17 cellular contexts compared by ENCODE assay signal in genomic region chr7:30468041-30468440, GRCh38. TPM values are rescaled to one million over a fixed set of nuclear protein-coding genes. Genes with fewer than 3 reads are reported as not detected.
A peak's percentile ranks its signal among the peaks of the same experiment; 100 is the strongest.
DNase-seq lines count a peak whose midpoint lies in the region; ATAC-seq and TF ChIP-seq lines count a peak whose summit lies in the region.
"Had no signal": no experiment of that assay in that cellular context is flagged by ENCODE, and none has a peak within 500 bp of the region (broad histone marks: within the 10 kb centered on the region; RNA-seq: fewer than 3 reads in every experiment).

No MANE protein-coding gene starts in this region.

- no peaks in the 10 kb centered on the region for H3K36me3 ChIP-seq in GM23248 (ENCODE audit: low read depth)
- peaks cover 0 to 8% (median 0%) of the 10 kb centered on the region in 6 donors for H3K36me3 ChIP-seq in spleen
- H3K36me3 ChIP-seq: cardiac muscle cell had no signal

- peaks cover 77% of the 10 kb centered on the region for H3K79me2 ChIP-seq in GM23248 (ENCODE audit: insufficient read depth)

- no peaks in the 10 kb centered on the region for H3K36me3 Mint-ChIP-seq in endothelial cell (ENCODE audit: low read depth, unreplicated experiment)

- peaks cover 64% of the 10 kb centered on the region for H3F3A ChIP-seq in GM23248 (ENCODE audit: insufficient read depth)

- H3K4me1 Mint-ChIP-seq in endothelial cell (ENCODE audit: unreplicated experiment), result peaks cover 41% of the 10 kb centered on the region

- no peak overlapping the region for H3K4me3 ChIP-seq in GM23248
- no peak overlapping the region for H3K4me3 ChIP-seq in fibroblast of the aortic adventitia (ENCODE audit: low read depth, low read length)
- H3K4me3 ChIP-seq in spleen, result no peak overlapping the region
- H3K4me3 ChIP-seq: cardiac muscle cell had no signal

- peak overlapping the region; percentile 75; the same call in 1 of the 2 replicates for H3K9ac ChIP-seq in GM23248

- no peaks in the 10 kb centered on the region for H3K27me3 ChIP-seq in GM23248 (replicated peaks; ENCODE audit: insufficient read depth)
- H3K27me3 ChIP-seq in spleen (replicated peaks in 1 of 7), result no peaks in the 10 kb centered on the region
- H3K27me3 ChIP-seq: cardiac muscle cell had no signal

- no peak overlapping the region for H3K27ac Mint-ChIP-seq in endothelial cell (ENCODE audit: unreplicated experiment)
- H3K27ac Mint-ChIP-seq: activated T-helper 2 cell treated with anti-CD3 and anti-CD28 coated beads, Interferon-gamma antibody, Interleukin-2, Interleukin-4, amounts not matched to agents 10 μg/mL and 5 μg/mL and 100 μg/mL, durations not matched to agents 14 hours and 24 hours and 36 hours had no signal

- peaks cover 1% of the 10 kb centered on the region for H3K27me3 Mint-ChIP-seq in endothelial cell (ENCODE audit: unreplicated experiment)

- H3K4me1 ChIP-seq in GM23248 (ENCODE audit: insufficient read depth) (peaks cover 73% of the 10 kb centered on the region), spleen (peaks cover 61 to 100% (median 93%) of the 10 kb centered on the region in 6 donors)

- peak overlapping the region; percentile 79 for H3K4me2 ChIP-seq in GM23248 (ENCODE audit: unreplicated experiment)

- H3K9me2 ChIP-seq in GM23248 (ENCODE audit: insufficient read depth), result no peaks in the 10 kb centered on the region

- intact Hi-C loops in spleen (cut with DNase I; ENCODE audit: low total_unique reads), result no loop called here

- WGBS in GM23248 (ENCODE audit: low coverage in 1 of 2, low lambda C conversion rate in 2 of 2, missing lambda C conversion rate in 2 of 2), 2 experiments, result 54 to 73% methylated on average over 2 of the region's 2 CpGs
- WGBS in spleen, 5 donors, result 14 to 23% (median 19%) methylated on average over 2 of the region's 2 CpGs

- H3K9me3 ChIP-seq in GM23248 (ENCODE audit: low read depth), result no peaks in the 10 kb centered on the region
- H3K9me3 ChIP-seq in spleen, result no peaks in the 10 kb centered on the region

- no peaks in the 10 kb centered on the region for H4K20me1 ChIP-seq in GM23248 (ENCODE audit: insufficient read depth)

- H3K4me3 Mint-ChIP-seq in endothelial cell (ENCODE audit: unreplicated experiment), result no peak overlapping the region
- H3K4me3 Mint-ChIP-seq: immature natural killer cell, neural crest cell had no signal

- no peak overlapping the region for H2AFZ ChIP-seq in GM23248

- DNase-seq in GM23248 (no peak), RPMI8226 (peak; percentile 51), fibroblast of the aortic adventitia (ENCODE audit: low read depth) (peak; percentile 42), spleen (no peak), mucosa of gallbladder (ENCODE audit: low spot score) (no peak), endothelial cell (ENCODE audit: low spot score) (no peak), LoVo (ENCODE audit: low spot score) (no peak)
- DNase-seq: activated CD4-positive, CD25-positive, alpha-beta regulatory T cell treated with anti-CD3 and anti-CD28 coated beads, Interleukin-2, amount 50 U/mL, for 72 hours; COR-L47; immature natural killer cell; NCI-H1048; NCI-H526 treated with DMSO at 0.1 percent for 48 hours; SHP77 treated with DMSO at 0.1 percent for 48 hours had no signal

- in situ Hi-C loops in GM23248 (cut with MboI), result no loop called here

- no peak for TF ChIP-seq POLR2A in spleen (IDR thresholded peaks at IDR 0.05)

- ATAC-seq in HG02938 (IDR thresholded peaks at IDR 0.05; ENCODE audit: unreplicated experiment), result no peak

- no peaks in the 10 kb centered on the region for H3K9me3 Mint-ChIP-seq in endothelial cell (ENCODE audit: unreplicated experiment)
- H3K9me3 Mint-ChIP-seq: activated T-helper 2 cell treated with anti-CD3 and anti-CD28 coated beads, Interferon-gamma antibody, Interleukin-2, Interleukin-4, amounts not matched to agents 10 μg/mL and 5 μg/mL and 100 μg/mL, durations not matched to agents 14 hours and 24 hours and 36 hours; immature natural killer cell; neural crest cell had no signal

- H3K27ac ChIP-seq in GM23248 (peak overlapping the region; percentile 92), spleen (peak overlapping the region in 7 of 8 donors; percentile 11 to 92 (median 78))

- TF ChIP-seq CTCF in fibroblast of the aortic adventitia (IDR thresholded peaks at IDR 0.05; ENCODE audit: insufficient read depth, low read length) (no peak), spleen (IDR thresholded peaks at IDR 0.05 in 8 of 11, conservative IDR thresholded peaks at IDR 0.05 in 3 of 11) (no peak), endothelial cell (IDR thresholded peaks at IDR 0.05; ENCODE audit: unreplicated experiment) (no peak)

RNA-seq across cellular contexts. Expression of gene NOD1, which starts 10.5 kb away (rescaled TPM):
- total RNA-seq in GM23248 (2014; rRNA removed; shearing (Covaris generic)), result 8.6 and 11.1 TPM in 2 replicates
- polyA plus RNA-seq in GM23248 (2016; fragmentation: Nextera tagmentation; extraction: Ambion mirVana), result 4.4 and 5.9 TPM in 2 replicates
- total RNA-seq in fibroblast of the aortic adventitia (ENCODE audit: low replicate concordance), result 7.5 and 14.8 TPM in 2 replicates
- 10 to 100 TPM; 27.8 to 40.8 (median 37.7) TPM for total RNA-seq in spleen
- 10 to 100 TPM; 11.0 to 27.9 (median 21.9) TPM for polyA plus RNA-seq in spleen
- total RNA-seq in mucosa of gallbladder, result 12.7 TPM
- 32.7 TPM for total RNA-seq in endothelial cell (ENCODE audit: unreplicated experiment)

RNA-seq across cellular contexts. Expression of gene GGCT, which starts 36.6 kb away (rescaled TPM):
- total RNA-seq in GM23248 (2014; rRNA removed; shearing (Covaris generic)), result 31.3 and 40.0 TPM in 2 replicates
- 47.9 and 48.8 TPM in 2 replicates for polyA plus RNA-seq in GM23248 (2016; fragmentation: Nextera tagmentation; extraction: Ambion mirVana)
- total RNA-seq in fibroblast of the aortic adventitia (ENCODE audit: low replicate concordance), result 27.3 and 47.8 TPM in 2 replicates
- 10 to 100 TPM; 13.8 to 26.9 (median 18.1) TPM for total RNA-seq in spleen
- 10 to 100 TPM; 37.6 to 53.0 (median 50.7) TPM for polyA plus RNA-seq in spleen
- 69.5 TPM for total RNA-seq in mucosa of gallbladder
- 34.0 TPM for total RNA-seq in endothelial cell (ENCODE audit: unreplicated experiment)

Comparison
In these comparisons a context has a peak if more than half of its experiments do, and no peak if none do; other contexts are left out.
1. DNase-seq: peak in RPMI8226 (single experiment) and fibroblast of the aortic adventitia (single experiment); none in GM23248 (single experiment), spleen (single experiment), mucosa of gallbladder (single experiment), endothelial cell (single experiment) and LoVo (single experiment).